ENCODE assay signal across 2 cellular contexts in the genomic region with DNA sequence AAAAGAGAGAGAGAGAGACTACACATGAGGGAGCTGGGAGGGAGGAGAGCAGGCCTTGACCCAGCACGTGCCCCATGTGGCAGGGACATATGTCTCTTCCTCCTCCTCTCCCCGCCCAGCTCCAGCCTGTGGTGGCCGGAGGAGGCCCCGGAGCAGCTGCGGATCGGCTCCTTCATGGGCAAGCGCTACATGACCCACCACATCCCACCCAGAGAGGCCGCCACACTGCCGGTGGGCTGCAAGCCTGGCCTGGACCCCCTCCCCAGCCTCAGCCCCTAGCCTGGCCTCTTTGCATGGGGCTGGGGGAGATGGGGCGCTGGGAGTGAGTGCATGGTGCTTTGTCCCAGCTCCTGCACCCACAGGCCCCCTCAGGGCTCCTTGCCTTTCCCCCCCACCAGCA.
TF ChIP-seq lines count a peak whose summit lies in the region.

No MANE protein-coding gene starts in this region.

TF ChIP-seq in SK-N-SH, 30 proteins besides CTCF, POLR2A, EP300 and RAD21 (continued from another document):
- TF ChIP-seq, protein P1, sequence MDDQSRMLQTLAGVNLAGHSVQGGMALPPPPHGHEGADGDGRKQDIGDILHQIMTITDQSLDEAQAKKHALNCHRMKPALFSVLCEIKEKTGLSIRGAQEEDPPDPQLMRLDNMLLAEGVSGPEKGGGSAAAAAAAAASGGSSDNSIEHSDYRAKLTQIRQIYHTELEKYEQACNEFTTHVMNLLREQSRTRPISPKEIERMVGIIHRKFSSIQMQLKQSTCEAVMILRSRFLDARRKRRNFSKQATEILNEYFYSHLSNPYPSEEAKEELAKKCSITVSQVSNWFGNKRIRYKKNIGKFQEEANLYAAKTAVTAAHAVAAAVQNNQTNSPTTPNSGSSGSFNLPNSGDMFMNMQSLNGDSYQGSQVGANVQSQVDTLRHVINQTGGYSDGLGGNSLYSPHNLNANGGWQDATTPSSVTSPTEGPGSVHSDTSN (IDR thresholded peaks at IDR 0.05): no peak
- TF ChIP-seq TCF12 (IDR thresholded peaks at IDR 0.05) (no peak), SMC3 (IDR thresholded peaks at IDR 0.05; ENCODE audit: low read depth, low read length) (no peak), TEAD4 (IDR thresholded peaks at IDR 0.05; ENCODE audit: borderline replicate concordance, insufficient read depth) (no peak), YY1 (IDR thresholded peaks at IDR 0.05; ENCODE audit: low read depth) (no peak), FOXJ3 (CRISPR knock-in tag; IDR thresholded peaks at IDR 0.05) (no peak)
- TF ChIP-seq, protein P2, sequence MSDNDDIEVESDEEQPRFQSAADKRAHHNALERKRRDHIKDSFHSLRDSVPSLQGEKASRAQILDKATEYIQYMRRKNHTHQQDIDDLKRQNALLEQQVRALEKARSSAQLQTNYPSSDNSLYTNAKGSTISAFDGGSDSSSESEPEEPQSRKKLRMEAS (IDR thresholded peaks at IDR 0.05; ENCODE audit: low read depth): no peak
TF ChIP-seq in SK-N-SH: peak in this region for 0.

TF ChIP-seq in SK-N-SH treated with all-trans-retinoic acid at 6 μM for 48 hours, 23 proteins besides CTCF, POLR2A, EP300 and RAD21 (continued from another document):
- TF ChIP-seq PPARA (CRISPR knock-in tag; IDR thresholded peaks at IDR 0.05; ENCODE audit: borderline replicate concordance) (no peak), ZNF70 (CRISPR knock-in tag; IDR thresholded peaks at IDR 0.05) (no peak), CSDC2 (CRISPR knock-in tag; IDR thresholded peaks at IDR 0.05) (no peak), ZNF565 (CRISPR knock-in tag; conservative IDR thresholded peaks at IDR 0.05; ENCODE audit: low read depth) (no peak), SNAI2 (CRISPR knock-in tag; IDR thresholded peaks at IDR 0.05) (no peak), ARNTL (CRISPR knock-in tag; IDR thresholded peaks at IDR 0.05; ENCODE audit: borderline replicate concordance, low read depth) (no peak), GLIS3 (CRISPR knock-in tag; IDR thresholded peaks at IDR 0.05) (no peak), ZC3H10 (CRISPR knock-in tag; IDR thresholded peaks at IDR 0.05) (no peak)
